19 cellular contexts compared by ENCODE assay signal in the genomic region with DNA sequence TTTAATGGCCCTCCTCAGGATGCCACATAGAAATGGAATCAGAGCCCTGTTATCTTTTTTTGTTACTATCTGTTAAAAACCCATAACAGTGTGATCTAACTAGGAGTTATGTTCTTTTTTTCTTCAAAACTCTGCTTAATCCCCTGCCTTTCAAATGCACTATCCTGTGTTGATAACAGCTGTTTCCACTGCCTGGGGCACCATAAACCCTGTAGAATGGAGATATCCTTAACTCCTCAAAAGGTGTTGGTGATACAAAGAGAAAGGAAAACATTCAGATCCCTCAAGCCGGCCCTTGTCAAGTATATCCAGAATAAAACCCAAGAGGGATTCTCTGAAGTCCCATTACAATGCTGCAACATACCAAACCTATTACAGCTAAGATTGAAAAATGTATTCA.
DNase-seq lines count a peak whose midpoint lies in the region; ATAC-seq, FAIRE-seq and TF ChIP-seq lines count a peak whose summit lies in the region.
"Had no signal": no experiment of that assay in that cellular context is flagged by ENCODE, and none has a peak within 500 bp of the region (broad histone marks: within the 10 kb centered on the region; RNA-seq: fewer than 3 reads in every experiment).

No MANE protein-coding gene starts in this region.

- POLR2A ChIA-PET in H1 (lab: Charles Lee; ENCODE audit: partially characterized antibody) = no interaction called here

- no peak overlapping the region for H3K18ac ChIP-seq in H1 (ENCODE audit: extremely low read depth, low read length)

- H3K4me3 ChIP-seq in cardiac muscle cell (no peak overlapping the region), H1 (ENCODE audit: extremely low read depth in 1 of 4, insufficient read depth in 2 of 4, low read depth in 3 of 4, low read length in 4 of 4) (no peak overlapping the region), H7 (ENCODE audit: insufficient read depth, low read depth, low read length) (no peak overlapping the region)
- H3K4me3 ChIP-seq: A549, GM12878, HAP-1 had no signal

- no peak for TF ChIP-seq POLR2A in H1 (IDR thresholded peaks at IDR 0.05; ENCODE audit: control extremely low read depth in 1 of 2, low read depth in 2 of 2, low read length in 2 of 2)

- intact Hi-C loops in left cardiac atrium (cut with DNase I) = no loop called here

- H4K5ac ChIP-seq in H1 (ENCODE audit: insufficient read length, low read depth, low read length) = no peak overlapping the region

- no peak overlapping the region for H2AK5ac ChIP-seq in H1 (ENCODE audit: low read depth, low read length)

- TF ChIP-seq EP300 in H1 (IDR thresholded peaks at IDR 0.05; ENCODE audit: borderline replicate concordance in 1 of 2, low read depth in 2 of 2, low read length in 2 of 2) = no peak

- no peaks in the 10 kb centered on the region for H3K23me2 ChIP-seq in H1 (ENCODE audit: low read depth, low read length)

- H4K20me1 ChIP-seq in H1 (replicated peaks in 1 of 2; ENCODE audit: control insufficient read depth in 1 of 2, insufficient read depth in 2 of 2, low read length in 2 of 2) = no peaks in the 10 kb centered on the region

- no peak overlapping the region for H2BK5ac ChIP-seq in H1 (ENCODE audit: low read depth, low read length)

- WGBS in H1 (ENCODE audit: extremely low coverage in 1 of 2, insufficient coverage in 1 of 2, insufficient read length in 1 of 2, insufficient replicate concordance in 2 of 2, low coverage in 1 of 2, low lambda C conversion rate in 2 of 2, missing lambda C conversion rate in 1 of 2), 2 experiments = 77% methylated on average over 1 of the region's 1 CpG; no CpG with 5 or more reads in 1 of the 2 experiments

- CTCF ChIA-PET in H1 (lab: Charles Lee; ENCODE audit: partially characterized antibody) = no interaction called here

- TF ChIP-seq RAD21 in H1 (IDR thresholded peaks at IDR 0.05 in 1 of 2, conservative IDR thresholded peaks at IDR 0.05 in 1 of 2; ENCODE audit: low read depth in 2 of 2, low read length in 2 of 2) = no peak

- H3K9ac ChIP-seq in H1 (replicated peaks in 1 of 4; ENCODE audit: extremely low read depth in 1 of 4, low read depth in 3 of 4, low read length in 3 of 4) = no peak overlapping the region

- H3K27ac ChIP-seq in cardiac muscle cell (peak overlapping the region; percentile 46), H1 (ENCODE audit: low read depth, low read length) (no peak overlapping the region)
- H3K27ac ChIP-seq: 22Rv1, A549, C4-2B, HL-60 had no signal

- no peak overlapping the region for H3K14ac ChIP-seq in H1 (ENCODE audit: insufficient read length)

- H3K23ac ChIP-seq in H1 (ENCODE audit: insufficient read length) = no peak overlapping the region

- no peak overlapping the region for H2BK15ac ChIP-seq in H1 (ENCODE audit: low read length)

- no peak overlapping the region for H2BK20ac ChIP-seq in H1 (ENCODE audit: low read length)

- peaks cover 16% of the 10 kb centered on the region for H3K4me1 ChIP-seq in cardiac muscle cell (ENCODE audit: low read depth)
- no peaks in the 10 kb centered on the region for H3K4me1 ChIP-seq in H1 (replicated peaks in 1 of 4; ENCODE audit: control insufficient read depth in 3 of 4, insufficient read depth in 4 of 4, low read length in 3 of 4)
- H3K4me1 ChIP-seq: A549, HAP-1 had no signal

- H3K79me1 ChIP-seq in H1 (ENCODE audit: low read depth, low read length) = no peaks in the 10 kb centered on the region

- no peak overlapping the region for H2BK12ac ChIP-seq in H1 (ENCODE audit: low read depth, low read length)

- FAIRE-seq in H1 (lab: Jason Lieb, UNC) = peak; percentile 13
- FAIRE-seq: A549, GM12878 had no signal

- no peak overlapping the region for H2AFZ ChIP-seq in H1 (ENCODE audit: low read length)

- no peak overlapping the region for H3K56ac ChIP-seq in H1 (replicated peaks; ENCODE audit: insufficient read length, low read depth, low read length)

- no peak overlapping the region for H4K91ac ChIP-seq in H1 (replicated peaks; ENCODE audit: insufficient read length, low read length)

- no peak overlapping the region for H3K4ac ChIP-seq in H1 (replicated peaks; ENCODE audit: insufficient read length, low read depth, low read length)

- ATAC-seq in left cardiac atrium (no peak), HG03039 (IDR thresholded peaks at IDR 0.05; ENCODE audit: unreplicated experiment) (no peak)
- ATAC-seq: A549, GM12878 had no signal

- H2BK120ac ChIP-seq in H1 (replicated peaks; ENCODE audit: low read depth, low read length) = no peak overlapping the region

- H4K8ac ChIP-seq in H1 (ENCODE audit: extremely low read depth, insufficient read depth, low read length) = no peak overlapping the region

- TF ChIP-seq CTCF in cardiac muscle cell (IDR thresholded peaks at IDR 0.05; ENCODE audit: low read depth, low read length) (no peak), H1 (IDR thresholded peaks at IDR 0.05; ENCODE audit: control extremely low read depth in 1 of 3, insufficient read depth in 1 of 3, low read depth in 1 of 3, low read length in 3 of 3) (no peak)

- H3K36me3 ChIP-seq in cardiac muscle cell = no peaks in the 10 kb centered on the region
- H3K36me3 ChIP-seq in H1 (ENCODE audit: control insufficient read depth in 2 of 4, insufficient read depth in 4 of 4, low read length in 3 of 4) = no peaks in the 10 kb centered on the region
- no peaks in the 10 kb centered on the region for H3K36me3 ChIP-seq in H7 (replicated peaks; ENCODE audit: control insufficient read depth, insufficient read depth, low read length)
- H3K36me3 ChIP-seq: HAP-1 had no signal

- no peaks in the 10 kb centered on the region for H3K9me3 ChIP-seq in cardiac muscle cell (ENCODE audit: low read depth)
- H3K9me3 ChIP-seq in H1 (ENCODE audit: insufficient read depth in 2 of 2, low read depth in 1 of 2, low read length in 1 of 2) = no peaks in the 10 kb centered on the region
- H3K9me3 ChIP-seq: A549, HAP-1 had no signal

- H3K4me2 ChIP-seq in H1 (ENCODE audit: insufficient read depth in 1 of 2, low read depth in 2 of 2, low read length in 2 of 2) = no peak overlapping the region
- H3K4me2 ChIP-seq: A549 had no signal

- H3K79me2 ChIP-seq in H1 (ENCODE audit: control insufficient read depth in 1 of 2, insufficient read depth in 2 of 2, low read length in 2 of 2) = no peaks in the 10 kb centered on the region

- DNase-seq in cardiac muscle cell (ENCODE audit: low read depth in 1 of 2, low spot score in 1 of 2) = no peak
- DNase-seq in left cardiac atrium = no peak
- DNase-seq in H1 (ENCODE audit: low read depth in 1 of 2, low spot score in 2 of 2) = no peak
- DNase-seq in iPS-NIHi7 (ENCODE audit: extremely low spot score) = peak; percentile 20
- peak; percentile 19 for DNase-seq in pulmonary artery endothelial cell (ENCODE audit: low read depth, low spot score)
- DNase-seq in H7 = no peak
- no peak for DNase-seq in NCI-H510A treated with DMSO at 0.1 percent for 48 hours (lab: John Stamatoyannopoulos, UW)
- DNase-seq: AML-193; CD4-positive, alpha-beta T cell; DMS153; DMS79; GOT3 had no signal

- H3K27me3 ChIP-seq in cardiac muscle cell = no peaks in the 10 kb centered on the region
- H3K27me3 ChIP-seq in H1 (replicated peaks in 1 of 4; ENCODE audit: control insufficient read depth in 3 of 4, extremely low read depth in 1 of 4, insufficient read depth in 3 of 4, low read length in 3 of 4) = no peaks in the 10 kb centered on the region
- no peaks in the 10 kb centered on the region for H3K27me3 ChIP-seq in H7 (ENCODE audit: control insufficient read depth, insufficient read depth, low read length)

TF ChIP-seq in H1, 55 proteins besides CTCF, POLR2A, EP300 and RAD21:
- no peak for TF ChIP-seq ASH2L (IDR thresholded peaks at IDR 0.05; ENCODE audit: low read length)
- no peak for TF ChIP-seq FOSL1 (IDR thresholded peaks at IDR 0.05; ENCODE audit: insufficient read depth, low read depth, low read length)
- TF ChIP-seq MAFK (IDR thresholded peaks at IDR 0.05; ENCODE audit: low read depth, low read length) = no peak
- TF ChIP-seq CBX5 (IDR thresholded peaks at IDR 0.05; ENCODE audit: low read depth, low read length) = no peak
- no peak for TF ChIP-seq SIN3A (conservative IDR thresholded peaks at IDR 0.05 in 1 of 2, IDR thresholded peaks at IDR 0.05 in 1 of 2; ENCODE audit: low read depth in 1 of 2, low read length in 2 of 2)
- no peak for TF ChIP-seq CEBPB (IDR thresholded peaks at IDR 0.05; ENCODE audit: low read depth, low read length)
- no peak for TF ChIP-seq NRF1 (IDR thresholded peaks at IDR 0.05; ENCODE audit: low read depth, low read length)
- no peak for TF ChIP-seq SAP30 (IDR thresholded peaks at IDR 0.05; ENCODE audit: insufficient read depth, insufficient replicate concordance, low read length)
- TF ChIP-seq, protein P1, sequence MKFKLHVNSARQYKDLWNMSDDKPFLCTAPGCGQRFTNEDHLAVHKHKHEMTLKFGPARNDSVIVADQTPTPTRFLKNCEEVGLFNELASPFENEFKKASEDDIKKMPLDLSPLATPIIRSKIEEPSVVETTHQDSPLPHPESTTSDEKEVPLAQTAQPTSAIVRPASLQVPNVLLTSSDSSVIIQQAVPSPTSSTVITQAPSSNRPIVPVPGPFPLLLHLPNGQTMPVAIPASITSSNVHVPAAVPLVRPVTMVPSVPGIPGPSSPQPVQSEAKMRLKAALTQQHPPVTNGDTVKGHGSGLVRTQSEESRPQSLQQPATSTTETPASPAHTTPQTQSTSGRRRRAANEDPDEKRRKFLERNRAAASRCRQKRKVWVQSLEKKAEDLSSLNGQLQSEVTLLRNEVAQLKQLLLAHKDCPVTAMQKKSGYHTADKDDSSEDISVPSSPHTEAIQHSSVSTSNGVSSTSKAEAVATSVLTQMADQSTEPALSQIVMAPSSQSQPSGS (IDR thresholded peaks at IDR 0.05; ENCODE audit: low read length) = no peak
- no peak for TF ChIP-seq GABPA (IDR thresholded peaks at IDR 0.05; ENCODE audit: borderline replicate concordance, insufficient read depth, low read length)
- no peak for TF ChIP-seq HDAC6 (IDR thresholded peaks at IDR 0.05; ENCODE audit: low read depth, low read length)
- no peak for TF ChIP-seq PHF8 (conservative IDR thresholded peaks at IDR 0.05; ENCODE audit: low read depth, low read length)
TF ChIP-seq in H1: peak in this region for 0.

Comparison
In these comparisons a context has a peak if more than half of its experiments do, and no peak if none do; other contexts are left out.
1. DNase-seq: peak in iPS-NIHi7 (single experiment) and pulmonary artery endothelial cell (single experiment); none in cardiac muscle cell (0 of 2), left cardiac atrium (single experiment), H1 (0 of 2), H7 (single experiment) and NCI-H510A treated with DMSO at 0.1 percent for 48 hours (single experiment).